10 cellular contexts compared by ENCODE assay signal in the genomic region with DNA sequence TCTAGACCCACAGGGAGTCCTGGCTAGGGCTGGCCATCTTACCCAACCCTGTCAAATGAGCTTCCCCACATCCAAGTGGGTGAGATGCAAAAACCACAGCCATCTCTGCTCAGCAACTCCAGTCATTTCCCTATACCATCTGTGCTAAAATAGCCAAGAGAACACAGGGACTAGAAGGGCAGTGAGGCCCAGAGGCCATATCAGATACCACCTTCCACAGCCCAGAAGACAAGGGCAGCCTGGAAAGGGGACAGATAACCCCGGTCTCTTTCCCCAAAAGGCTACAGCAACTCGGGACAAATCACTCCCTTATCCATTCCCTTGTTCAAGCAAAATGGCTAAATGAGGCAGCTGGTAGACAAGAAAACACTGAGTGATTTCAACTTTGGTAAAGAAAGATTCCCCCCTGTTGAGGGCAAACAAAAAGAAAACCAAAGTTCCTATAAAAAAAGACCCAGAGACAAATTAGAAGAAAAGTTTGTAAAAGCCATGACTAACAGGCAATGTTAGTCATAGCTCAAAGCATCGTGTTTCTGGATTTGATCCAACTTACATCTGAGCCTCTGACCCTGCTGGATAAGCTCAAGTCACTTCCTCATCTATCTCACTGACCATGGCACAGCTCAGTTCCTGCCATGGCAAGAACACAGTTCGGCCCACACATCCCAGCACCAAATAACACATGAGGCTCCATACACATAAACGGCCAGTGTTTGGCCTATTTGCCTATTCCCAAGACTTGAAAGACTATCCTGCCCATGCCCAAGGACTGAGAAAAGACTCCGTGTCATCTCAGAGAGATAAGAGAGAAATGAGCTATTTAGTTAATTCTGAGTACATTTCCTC. TPM values are rescaled to one million over a fixed set of nuclear protein-coding genes. Genes with fewer than 3 reads are reported as not detected.
A peak's percentile ranks its signal among the peaks of the same experiment; 100 is the strongest.
DNase-seq lines count a peak whose midpoint lies in the region; ATAC-seq, FAIRE-seq and TF ChIP-seq lines count a peak whose summit lies in the region.
"Had no signal": no experiment of that assay in that cellular context is flagged by ENCODE, and none has a peak within 500 bp of the region (broad histone marks: within the 10 kb centered on the region; RNA-seq: fewer than 3 reads in every experiment).

No MANE protein-coding gene starts in this region.

- ATAC-seq in GM21825 (IDR thresholded peaks at IDR 0.05; ENCODE audit: unreplicated experiment) (no peak), HG02798 (IDR thresholded peaks at IDR 0.05; ENCODE audit: poor library complexity, unreplicated experiment) (no peak)

- peaks cover 60% of the 10 kb centered on the region for H3K4me1 ChIP-seq in SJSA1 (replicated peaks)
- peaks cover 62 to 75% (median 75%) of the 10 kb centered on the region in 3 donors for H3K4me1 ChIP-seq in skeletal muscle tissue (ENCODE audit: control insufficient read depth in 3 of 3, insufficient read depth in 3 of 3, low read length in 3 of 3)
- H3K4me1 ChIP-seq: uterus had no signal

- FAIRE-seq in H54 (lab: Jason Lieb, UNC) = peak; percentile 41
- FAIRE-seq: endometrium had no signal

- H3K36me3 ChIP-seq in SJSA1 (no peaks in the 10 kb centered on the region), skeletal muscle tissue (ENCODE audit: control insufficient read depth in 3 of 3, insufficient read depth in 3 of 3, low read length in 3 of 3) (no peaks in the 10 kb centered on the region)
- H3K36me3 ChIP-seq: uterus had no signal

- H3K27ac ChIP-seq in SJSA1 (peak overlapping the region; percentile 49), skeletal muscle tissue (ENCODE audit: low read depth, low read length) (peak overlapping the region; percentile 70)

- 0 out of 2 replicates have a peak, but pooled peaks cover 3% of the 10 kb centered on the region for H3K9me3 ChIP-seq in SJSA1 (replicated peaks)
- no peaks in the 10 kb centered on the region for H3K9me3 ChIP-seq in skeletal muscle tissue (ENCODE audit: control insufficient read depth in 3 of 3, low read length in 3 of 3)
- H3K9me3 ChIP-seq: uterus had no signal

- DNase-seq in H54 (ENCODE audit: insufficient read length, low spot score) (no peak), SJSA1 (ENCODE audit: low read depth in 1 of 2, low spot score in 2 of 2) (peak in 1 of 2 experiments; percentile 79), fibroblast of the conjunctiva (ENCODE audit: low read depth) (peak; percentile 88), GOT3 (lab: John Stamatoyannopoulos, UW) (no peak), NCI-H146 (lab: John Stamatoyannopoulos, UW) (no peak)
- DNase-seq: uterus had no signal

- no peak overlapping the region for H3K4me3 ChIP-seq in SJSA1
- H3K4me3 ChIP-seq in skeletal muscle tissue (ENCODE audit: low read length in 3 of 3) = no peak overlapping the region
- H3K4me3 ChIP-seq: uterus had no signal

- H3K27me3 ChIP-seq in SJSA1 (replicated peaks) (no peaks in the 10 kb centered on the region), skeletal muscle tissue (ENCODE audit: control insufficient read depth in 3 of 3, insufficient read depth in 3 of 3, low read length in 3 of 3) (no peaks in the 10 kb centered on the region)
- H3K27me3 ChIP-seq: uterus had no signal

- no peak overlapping the region for H3K9ac ChIP-seq in skeletal muscle tissue (ENCODE audit: low read depth in 1 of 3, low read length in 3 of 3)

- TF ChIP-seq POLR2A in H54 (IDR thresholded peaks at IDR 0.05; ENCODE audit: low read depth, low read length) = no peak

RNA-seq across cellular contexts. Expression of a gene that starts 3.1 kb away (rescaled TPM):
- total RNA-seq in SJSA1 (2014; rRNA removed; shearing (Covaris generic)) = 2.1 and 4.1 TPM in 2 replicates
- total RNA-seq in skeletal muscle tissue = 0.52 TPM

RNA-seq across cellular contexts. Expression of a gene that starts 26.1 kb away (rescaled TPM):
- not detected in 2 replicates for total RNA-seq in SJSA1 (2014; rRNA removed; shearing (Covaris generic))
- total RNA-seq in skeletal muscle tissue = 78.8 TPM

RNA-seq across cellular contexts. Expression of a gene that starts 55.5 kb away (rescaled TPM):
- total RNA-seq in SJSA1 (2014; rRNA removed; shearing (Covaris generic)) = 0.13 TPM in 1 of 2 replicates, not detected in the other
- total RNA-seq in skeletal muscle tissue = not detected

Comparison
In these comparisons a context has a peak if more than half of its experiments do, and no peak if none do; other contexts are left out.
1. RNA of a gene that starts 26.1 kb away (total RNA-seq): 78.8 TPM in skeletal muscle tissue (single experiment); not detected in SJSA1; every median in the first group is over 10 times any median in the second.